In genomic region chr17:17391575-17392370, GRCh38 we compare ENCODE assay signal across 11 cellular contexts.
DNase-seq lines count a peak whose midpoint lies in the region; ATAC-seq and TF ChIP-seq lines count a peak whose summit lies in the region.
"Had no signal": no experiment of that assay in that cellular context is flagged by ENCODE, and none has a peak within 500 bp of the region (broad histone marks: within the 10 kb centered on the region; RNA-seq: fewer than 3 reads in every experiment).

No MANE protein-coding gene starts in this region.

- H3K4me3 Mint-ChIP-seq in type B pancreatic cell, result no peak overlapping the region

- intact Hi-C loops in stomach (cut with DNase I; ENCODE audit: low total_unique reads), result no loop called here

- no peaks in the 10 kb centered on the region for H3K9me3 ChIP-seq in stomach
- H3K9me3 ChIP-seq: HAP-1 had no signal

- no peaks in the 10 kb centered on the region for H3K9me3 Mint-ChIP-seq in type B pancreatic cell

- no peak for TF ChIP-seq CTCF in type B pancreatic cell (conservative IDR thresholded peaks at IDR 0.05)
- no peak for TF ChIP-seq CTCF in stomach (IDR thresholded peaks at IDR 0.05)

- no peaks in the 10 kb centered on the region for H3K36me3 Mint-ChIP-seq in type B pancreatic cell

- H3K27ac ChIP-seq in stomach, result no peak overlapping the region
- H3K27ac ChIP-seq: psoas muscle had no signal

- no peak for TF ChIP-seq POLR2A in stomach (IDR thresholded peaks at IDR 0.05)

- no peaks in the 10 kb centered on the region for H3K36me3 ChIP-seq in stomach
- H3K36me3 ChIP-seq: HAP-1 had no signal

- H3K27me3 Mint-ChIP-seq in type B pancreatic cell, result peaks cover 4% of the 10 kb centered on the region

- H3K27me3 ChIP-seq in stomach, result no peaks in the 10 kb centered on the region

- no peak for ATAC-seq in GM19395 (IDR thresholded peaks at IDR 0.05; ENCODE audit: unreplicated experiment)
- ATAC-seq: psoas muscle had no signal

- DNase-seq in GDM1 (lab: John Stamatoyannopoulos, UW) (peak; percentile 61), T-helper 1 cell (peak; percentile 34 to 66 (median 60)), type B pancreatic cell (ENCODE audit: extremely low spot score, unreplicated experiment) (no peak), stomach (no peak), NCI-H1105 (lab: John Stamatoyannopoulos, UW) (no peak)
- peak; percentile 52 for DNase-seq in activated effector memory CD4-positive, alpha-beta T cell treated with Interleukin-2 at 50 U/mL for 16 hours
- DNase-seq in stimulated activated CD4-positive, alpha-beta T cell treated with anti-CD3 and anti-CD28 coated beads, Interleukin-1b, Interleukin-23, amount 100 ng/mL, for 48 hours, result peak; percentile 66
- DNase-seq: NCI-H1436 had no signal

- peaks cover 0 to 11% (median 0%) of the 10 kb centered on the region in 4 donors for H3K4me1 ChIP-seq in stomach
- H3K4me1 ChIP-seq: HAP-1, psoas muscle had no signal

- H3K4me3 ChIP-seq in stomach, result no peak overlapping the region
- H3K4me3 ChIP-seq: HAP-1, psoas muscle had no signal

- H3K4me1 Mint-ChIP-seq in type B pancreatic cell (ENCODE audit: unreplicated experiment), result no peaks in the 10 kb centered on the region

- 72 to 87% (median 79%) methylated on average over 24 of the region's 24 CpGs for WGBS in stomach, 5 donors

- TF ChIP-seq EP300 in stomach (IDR thresholded peaks at IDR 0.05), result no peak

- no peak overlapping the region for H3K27ac Mint-ChIP-seq in type B pancreatic cell

Comparison
In these comparisons a context has a peak if more than half of its experiments do, and no peak if none do; other contexts are left out.
1. DNase-seq: peak in GDM1 (single experiment), T-helper 1 cell (5 of 5), activated effector memory CD4-positive, alpha-beta T cell treated with Interleukin-2 at 50 U/mL for 16 hours (single experiment) and stimulated activated CD4-positive, alpha-beta T cell treated with anti-CD3 and anti-CD28 coated beads, Interleukin-1b, Interleukin-23, amount 100 ng/mL, for 48 hours (single experiment); none in type B pancreatic cell (single experiment), stomach (single experiment) and NCI-H1105 (single experiment).